In the genomic region with DNA sequence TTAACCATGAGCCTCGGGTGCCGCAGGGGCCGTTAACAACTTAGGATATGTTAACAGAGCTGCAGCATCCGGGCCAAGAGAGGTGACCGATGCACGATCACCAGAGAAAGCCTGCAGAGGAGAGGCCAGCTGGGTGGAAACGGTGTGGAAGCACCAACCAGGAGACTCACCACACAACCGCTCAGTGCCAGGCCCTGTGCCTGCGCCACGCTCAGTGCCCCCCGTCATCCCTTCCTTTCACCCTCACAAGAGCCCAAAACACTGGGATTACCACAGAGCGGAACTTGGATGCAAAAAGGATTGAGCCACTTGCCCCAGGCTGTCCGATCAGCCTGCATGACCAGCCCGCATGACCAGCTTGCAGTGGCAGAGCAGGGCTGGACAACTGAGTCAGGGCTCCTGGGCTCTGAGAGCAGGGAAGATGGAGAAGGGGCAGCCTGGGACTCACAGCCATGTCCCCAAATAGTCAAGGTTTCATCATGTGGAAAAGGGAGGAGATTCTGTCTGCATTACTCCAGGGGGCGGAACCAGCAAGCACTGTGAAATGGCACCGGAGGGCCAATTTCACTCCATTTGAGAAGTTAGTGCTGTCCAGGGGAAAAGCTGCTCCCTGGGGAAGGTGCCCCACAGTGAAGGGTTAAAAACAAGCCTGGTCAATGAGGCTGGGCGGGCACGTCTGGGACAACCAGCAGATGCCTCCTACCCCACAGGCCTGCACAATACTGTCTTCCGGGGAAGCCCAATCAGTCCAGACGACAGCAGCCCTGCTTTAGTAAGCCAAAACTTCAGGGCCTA, we compare ENCODE assay signal across 19 cellular contexts.
"Had no signal": no experiment of that assay in that cellular context is flagged by ENCODE, and none has a peak within 500 bp of the region (broad histone marks: within the 10 kb centered on the region; RNA-seq: fewer than 3 reads in every experiment).

No MANE protein-coding gene starts in this region.

- H3K27me3 Mint-ChIP-seq: natural killer cell treated with Interleukin-12 subunit alpha and Interleukin-12 subunit beta and Interleukin-15 and Interleukin-18, amount 100 ng/mL, for 72 hours had no signal

- DNase-seq: effector memory CD4-positive, alpha-beta T cell; esophagus squamous epithelium; foreskin fibroblast; glutamatergic neuron; immature natural killer cell; left lung; lower lobe of right lung; midbrain; stimulated activated CD4-positive, alpha-beta T cell treated with anti-CD3 and anti-CD28 coated beads, Interleukin-2, amount 100 ng/mL, for 24 hours; stimulated activated CD4-positive, alpha-beta T cell treated with anti-CD3 and anti-CD28 coated beads, Interleukin-4, amount 100 ng/mL, for 4 hours; stimulated activated naive CD4-positive, alpha-beta T cell; stomach; substantia nigra had no signal

- ATAC-seq: gastroesophageal sphincter; left lung; lower lobe of right lung; natural killer cell treated with Interleukin-12 subunit alpha and Interleukin-12 subunit beta and Interleukin-15 and Interleukin-18, amount 100 ng/mL, for 72 hours had no signal

- H3K4me3 Mint-ChIP-seq: immature natural killer cell; memory B cell; natural killer cell treated with Interleukin-12 subunit alpha and Interleukin-12 subunit beta and Interleukin-15 and Interleukin-18, amount 100 ng/mL, for 72 hours had no signal

- H3K27ac Mint-ChIP-seq: memory B cell; natural killer cell treated with Interleukin-12 subunit alpha and Interleukin-12 subunit beta and Interleukin-15 and Interleukin-18, amount 100 ng/mL, for 72 hours had no signal

- H3K4me1 ChIP-seq: esophagus squamous epithelium, left lung, lower lobe of right lung, parathyroid adenoma, prostate gland, stomach had no signal

- H3K4me1 Mint-ChIP-seq: immature natural killer cell, memory B cell had no signal

- H3K36me3 Mint-ChIP-seq: memory B cell; natural killer cell treated with Interleukin-12 subunit alpha and Interleukin-12 subunit beta and Interleukin-15 and Interleukin-18, amount 100 ng/mL, for 72 hours had no signal

- H3K9me3 ChIP-seq: esophagus squamous epithelium, gastroesophageal sphincter, left lung, lower lobe of right lung, prostate gland, stomach had no signal

- H3K36me3 ChIP-seq: esophagus squamous epithelium, left lung, prostate gland had no signal

- H3K27ac ChIP-seq: epithelial cell of prostate, esophagus squamous epithelium, gastroesophageal sphincter, left lung, lower lobe of right lung, parathyroid adenoma, prostate gland, stomach had no signal

- H3K4me3 ChIP-seq: esophagus squamous epithelium, gastroesophageal sphincter, left lung, lower lobe of right lung, prostate gland, stomach had no signal

- H3K9me3 Mint-ChIP-seq: immature natural killer cell; memory B cell; natural killer cell treated with Interleukin-12 subunit alpha and Interleukin-12 subunit beta and Interleukin-15 and Interleukin-18, amount 100 ng/mL, for 72 hours had no signal

- H3K27me3 ChIP-seq: esophagus squamous epithelium, gastroesophageal sphincter, left lung, stomach had no signal
